ENCODE assay signal across 19 cellular contexts in the genomic region with DNA sequence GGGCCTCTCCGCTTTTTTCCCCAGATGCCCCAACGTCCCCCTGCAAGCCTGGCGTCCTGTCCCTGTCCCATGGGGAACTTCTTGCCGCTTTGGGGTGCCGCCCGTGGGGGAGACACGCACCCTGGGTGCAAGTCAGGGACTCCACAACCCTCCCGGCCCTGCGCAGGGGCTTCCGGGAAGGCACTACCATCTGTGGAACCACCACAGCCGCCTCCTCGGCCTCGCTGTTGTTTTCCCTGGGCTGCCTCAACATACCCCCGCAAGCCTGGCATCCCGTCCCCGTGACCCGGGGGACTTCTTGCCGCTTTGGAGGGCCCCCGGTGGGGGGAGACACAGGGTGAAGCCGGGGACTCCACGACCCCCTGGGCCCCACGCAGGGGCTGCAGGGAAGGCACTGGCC.
"Had no signal": no experiment of that assay in that cellular context is flagged by ENCODE, and none has a peak within 500 bp of the region (broad histone marks: within the 10 kb centered on the region; RNA-seq: fewer than 3 reads in every experiment).

No MANE protein-coding gene starts in this region.

- ATAC-seq: activated CD4-positive, alpha-beta T cell treated with anti-CD3 and anti-CD28 coated beads for 36 hours; activated T-helper 17 cell treated with anti-CD3 and anti-CD28 coated beads, Interleukin-2, amount 50 U/mL, for 72 hours; PC-3 had no signal

- H3K36me3 ChIP-seq: WERI-Rb-1 had no signal

- H3K27ac ChIP-seq: WERI-Rb-1 had no signal

- DNase-seq: activated CD4-positive, alpha-beta memory T cell treated with anti-CD3 and anti-CD28 coated beads, Interleukin-2, amount 10 ng/mL, durations not matched to agents 7 days and 5 days; activated CD4-positive, alpha-beta T cell treated with anti-CD3 and anti-CD28 coated beads for 36 hours; activated CD4-positive, alpha-beta T cell treated with anti-CD3 and anti-CD28 coated beads, Interleukin-2, amount 50 U/mL, for 1 hour; activated naive CD4-positive, alpha-beta T cell treated with anti-CD3 and anti-CD28 coated beads, Interleukin-2, amount 50 U/mL, for 16 hours; activated T-cell treated with anti-CD3 and anti-CD28 coated beads for 4 hours; activated T-cell treated with anti-CD3 and anti-CD28 coated beads, Interleukin-2, amount 50 U/mL, for 48 hours; amniotic stem cell; Kasumi-1; KBM-7; NCI-H1105 treated with DMSO at 0.1 percent for 48 hours; NCI-H146; NCI-H187 treated with DMSO at 0.1 percent for 48 hours; NCI-H2081 treated with DMSO at 0.1 percent for 48 hours; NCI-H446; NCI-H524; PC-3; SIG-M5; WERI-Rb-1 had no signal
